Comparison of ENCODE assay signal across 8 cellular contexts in genomic region chr18:5237723-5238370, GRCh38. TPM values are rescaled to one million over a fixed set of nuclear protein-coding genes. Genes with fewer than 3 reads are reported as not detected.
DNase-seq lines count a peak whose midpoint lies in the region; ATAC-seq, FAIRE-seq and TF ChIP-seq lines count a peak whose summit lies in the region.

No MANE protein-coding gene starts in this region.

- peak overlapping the region; percentile 94 for H3K4me3 Mint-ChIP-seq in central memory CD8-positive, alpha-beta T cell

- peak overlapping the region; percentile 98 for H3K27ac Mint-ChIP-seq in central memory CD8-positive, alpha-beta T cell (ENCODE audit: low read depth)

- ATAC-seq in GM18517 (IDR thresholded peaks at IDR 0.05; ENCODE audit: unreplicated experiment) (peak; percentile 94), HG03045 (IDR thresholded peaks at IDR 0.05; ENCODE audit: unreplicated experiment) (peak; percentile 96)
- ATAC-seq in activated CD4-positive, CD25-positive, alpha-beta regulatory T cell treated with anti-CD3 and anti-CD28 coated beads, Interleukin-2, amount 50 U/mL, for 24 hours: peak; percentile 88 to 93
- peak; percentile 89 for ATAC-seq in central memory CD8-positive, alpha-beta T cell (replicated peaks; ENCODE audit: extremely low read depth, poor library complexity, severe bottlenecking)

- H3K9ac ChIP-seq in kidney (ENCODE audit: low read length in 2 of 2): peak overlapping the region; percentile 70 to 88

- peaks cover 0 to 8% of the 10 kb centered on the region in 2 donors for H3K4me1 ChIP-seq in kidney (ENCODE audit: control insufficient read depth in 1 of 2, insufficient read depth in 1 of 2, low read depth in 1 of 2, low read length in 2 of 2)

- peak overlapping the region; percentile 92 to 96 for H3K4me3 ChIP-seq in kidney (ENCODE audit: low read length in 2 of 2)

- H3K9me3 Mint-ChIP-seq in central memory CD8-positive, alpha-beta T cell: no peaks in the 10 kb centered on the region

- no peaks in the 10 kb centered on the region for H3K9me3 ChIP-seq in kidney (ENCODE audit: control insufficient read depth in 1 of 2, low read length in 2 of 2)

- peaks cover 18% of the 10 kb centered on the region for H3K27me3 Mint-ChIP-seq in central memory CD8-positive, alpha-beta T cell

- no peak for TF ChIP-seq CTCF in kidney (IDR thresholded peaks at IDR 0.05; ENCODE audit: borderline replicate concordance, extremely low read depth, insufficient read depth)

- FAIRE-seq in kidney (lab: Jason Lieb, UNC): no peak

- H3K27ac ChIP-seq in kidney (ENCODE audit: low read depth in 2 of 2, low read length in 2 of 2): peak overlapping the region; percentile 99 to 100

- in situ Hi-C loops in ACHN (cut with HindIII; ENCODE audit: low pct_ligation_motif_present, low pct_unique_long_range_greater_than_20kb, low sequenced_read_pairs): no loop called here

- H3K36me3 ChIP-seq in kidney (ENCODE audit: control insufficient read depth in 1 of 2, insufficient read depth in 2 of 2, low read length in 2 of 2): peaks cover 0 to 10% of the 10 kb centered on the region in 2 donors

- intact Hi-C loops in kidney (cut with DNase I): no loop called here

- H3K36me3 Mint-ChIP-seq in central memory CD8-positive, alpha-beta T cell (ENCODE audit: insufficient read depth): peaks cover 17% of the 10 kb centered on the region

- DNase-seq in ACHN (peak; percentile 83), NCI-H2171 (lab: John Stamatoyannopoulos, UW) (peak; percentile 88), kidney (peak; percentile 96)
- DNase-seq in central memory CD8-positive, alpha-beta T cell (ENCODE audit: low spot score in 2 of 2): peak; percentile 77 to 82
- DNase-seq in stimulated activated CD4-positive, alpha-beta T cell treated with anti-CD3 and anti-CD28 coated beads, Interleukin-12 subunit alpha, Interleukin-12 subunit beta, amount 100 ng/mL, for 48 hours (ENCODE audit: low read depth in 2 of 3, low spot score in 1 of 3): peak; percentile 70 to 81 (median 76)

- H3K4me1 Mint-ChIP-seq in central memory CD8-positive, alpha-beta T cell: peaks cover 27% of the 10 kb centered on the region

RNA-seq across cellular contexts. Expression of gene AKAIN1, which starts 40.8 kb away (rescaled TPM):
- total RNA-seq in kidney: not detected
- polyA plus RNA-seq in kidney (ENCODE audit: insufficient read depth, low read depth, low replicate concordance): not detected

RNA-seq across cellular contexts. Expression of gene ZBTB14, which starts 57.7 kb away (rescaled TPM):
- total RNA-seq in kidney: 17.5 TPM
- 6.7 TPM for polyA plus RNA-seq in kidney (ENCODE audit: insufficient read depth, low read depth, low replicate concordance)

Comparison
In these comparisons a context has a peak if more than half of its experiments do, and no peak if none do; other contexts are left out.
1. Peak in every context shown above with its lines: DNase-seq, ATAC-seq, H3K4me3 ChIP-seq and H3K27ac ChIP-seq.